ENCODE assay signal across 15 cellular contexts in the genomic region with DNA sequence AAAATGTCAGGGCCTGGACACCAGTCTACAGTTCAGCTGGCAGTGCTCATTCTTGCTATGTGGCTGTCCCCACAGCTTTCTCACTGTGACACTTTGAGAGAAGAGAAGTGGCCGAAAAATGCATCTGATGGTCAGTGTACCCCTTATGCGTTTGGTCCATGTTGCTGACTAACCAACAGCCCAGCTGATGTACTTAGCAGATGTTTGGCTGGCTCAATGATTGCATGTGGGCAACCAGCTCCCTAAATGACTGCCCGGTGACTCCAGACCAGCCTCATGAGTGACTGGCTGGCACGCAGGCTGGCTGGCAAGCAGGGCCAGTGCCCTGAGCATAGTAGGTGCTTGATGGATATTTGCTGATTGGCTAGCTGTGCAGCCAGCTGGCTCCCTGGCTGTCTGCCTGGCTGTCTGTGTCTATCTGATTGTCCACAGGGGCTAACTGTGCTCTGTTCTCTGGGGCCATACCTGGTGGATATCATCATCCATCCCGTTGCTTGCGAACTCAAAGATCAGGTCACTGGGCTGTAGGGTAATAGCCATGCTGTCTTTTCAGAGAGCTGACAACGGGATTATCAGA. TPM values are rescaled to one million over a fixed set of nuclear protein-coding genes. Genes with fewer than 3 reads are reported as not detected.
DNase-seq lines count a peak whose midpoint lies in the region; ATAC-seq and TF ChIP-seq lines count a peak whose summit lies in the region.
"Had no signal": no experiment of that assay in that cellular context is flagged by ENCODE, and none has a peak within 500 bp of the region (broad histone marks: within the 10 kb centered on the region; RNA-seq: fewer than 3 reads in every experiment).

No MANE protein-coding gene starts in this region.

- H3K9me2 ChIP-seq in OCI-LY1 (ENCODE audit: low read depth, low read length) = no peaks in the 10 kb centered on the region

- peaks cover 10% of the 10 kb centered on the region for H3K36me3 Mint-ChIP-seq in activated naive CD4-positive, alpha-beta T cell treated with anti-CD3 and anti-CD28 coated beads, Interleukin-2, amount 10 ng/mL, durations not matched to agents 7 days and 5 days
- peaks cover 39% of the 10 kb centered on the region for H3K36me3 Mint-ChIP-seq in effector memory CD8-positive, alpha-beta T cell (ENCODE audit: insufficient read depth)
- no peaks in the 10 kb centered on the region for H3K36me3 Mint-ChIP-seq in glutamatergic neuron (ENCODE audit: unreplicated experiment)

- H3K9ac ChIP-seq in OCI-LY1 (ENCODE audit: low read length) (no peak overlapping the region), subcutaneous abdominal adipose tissue (ENCODE audit: low read length in 5 of 5) (no peak overlapping the region)

- CTCF ChIA-PET in activated naive CD4-positive, alpha-beta T cell treated with anti-CD3 and anti-CD28 coated beads, Interleukin-2, amount 10 ng/mL, durations not matched to agents 7 days and 5 days (lab: Charles Lee) = interaction anchor here (1.1 to 4.5 kb wide), 9 partner anchors 17 to 112 kb away, joined by 3 to 68 read pairs (median 5); no protein-coding TSS in a partner anchor

- no peak overlapping the region for H3K4me3 Mint-ChIP-seq in activated naive CD4-positive, alpha-beta T cell treated with anti-CD3 and anti-CD28 coated beads, Interleukin-2, amount 10 ng/mL, durations not matched to agents 7 days and 5 days
- peak overlapping the region; percentile 81 to 88 for H3K4me3 Mint-ChIP-seq in effector memory CD8-positive, alpha-beta T cell
- H3K4me3 Mint-ChIP-seq in glutamatergic neuron (ENCODE audit: unreplicated experiment) = no peak overlapping the region

- ATAC-seq in effector memory CD8-positive, alpha-beta T cell (replicated peaks) = no peak
- no peak for ATAC-seq in HG02678 (IDR thresholded peaks at IDR 0.05; ENCODE audit: unreplicated experiment)
- ATAC-seq: stimulated activated naive CD8-positive, alpha-beta T cell treated with anti-CD3 and anti-CD28 coated beads, Interleukin-15, amount 100 ng/mL, for 72 hours had no signal

- H3K27ac ChIP-seq in OCI-LY1 (ENCODE audit: low read depth, low read length, poor library complexity, severe bottlenecking) = peak overlapping the region; percentile 98
- peak overlapping the region; percentile 70 for H3K27ac ChIP-seq in subcutaneous abdominal adipose tissue (ENCODE audit: low read depth, low read length)
- H3K27ac ChIP-seq: foreskin keratinocyte had no signal

- no peaks in the 10 kb centered on the region for H4K20me1 ChIP-seq in OCI-LY1 (ENCODE audit: insufficient read depth, low read length)

- peaks cover 43% of the 10 kb centered on the region for H3K4me1 ChIP-seq in OCI-LY1 (ENCODE audit: insufficient read depth, low read length, severe bottlenecking)
- peaks cover 2 to 52% (median 31%) of the 10 kb centered on the region in 5 donors for H3K4me1 ChIP-seq in subcutaneous abdominal adipose tissue (ENCODE audit: control insufficient read depth in 5 of 5, insufficient read depth in 5 of 5, low read length in 5 of 5)
- H3K4me1 ChIP-seq: foreskin keratinocyte had no signal

- H3K4me2 ChIP-seq in OCI-LY1 (ENCODE audit: low read length) = no peak overlapping the region

- H3K4me3 ChIP-seq in OCI-LY1 (ENCODE audit: low read depth, low read length, poor library complexity, severe bottlenecking) (no peak overlapping the region), subcutaneous abdominal adipose tissue (ENCODE audit: low read depth in 1 of 5, low read length in 5 of 5) (no peak overlapping the region)

- H3K27ac Mint-ChIP-seq in activated naive CD4-positive, alpha-beta T cell treated with anti-CD3 and anti-CD28 coated beads, Interleukin-2, amount 10 ng/mL, durations not matched to agents 7 days and 5 days = peak overlapping the region; percentile 14
- H3K27ac Mint-ChIP-seq in effector memory CD8-positive, alpha-beta T cell = peak overlapping the region in 1 of 2 donors; percentile 90
- no peak overlapping the region for H3K27ac Mint-ChIP-seq in glutamatergic neuron (ENCODE audit: unreplicated experiment)

- peaks cover 11% of the 10 kb centered on the region; the same call in 1 of the 2 replicates for H3K36me3 ChIP-seq in OCI-LY1 (ENCODE audit: insufficient read depth, low read length)
- peaks cover 0 to under 1% (median 0%) of the 10 kb centered on the region in 5 donors for H3K36me3 ChIP-seq in subcutaneous abdominal adipose tissue (ENCODE audit: control insufficient read depth in 5 of 5, insufficient read depth in 5 of 5, low read length in 5 of 5)

- no peak overlapping the region for H2AFZ ChIP-seq in OCI-LY1 (ENCODE audit: low read length)

- H3K27me3 Mint-ChIP-seq in activated naive CD4-positive, alpha-beta T cell treated with anti-CD3 and anti-CD28 coated beads, Interleukin-2, amount 10 ng/mL, durations not matched to agents 7 days and 5 days = no peaks in the 10 kb centered on the region
- no peaks in the 10 kb centered on the region for H3K27me3 Mint-ChIP-seq in effector memory CD8-positive, alpha-beta T cell
- H3K27me3 Mint-ChIP-seq in glutamatergic neuron (ENCODE audit: unreplicated experiment) = peaks cover 2% of the 10 kb centered on the region
- H3K27me3 Mint-ChIP-seq: stimulated activated naive CD8-positive, alpha-beta T cell treated with anti-CD3 and anti-CD28 coated beads, Interleukin-15, amount 100 ng/mL, for 72 hours had no signal

- H3K27me3 ChIP-seq in OCI-LY1 (ENCODE audit: insufficient read depth, low read length) (no peaks in the 10 kb centered on the region), subcutaneous abdominal adipose tissue (ENCODE audit: control insufficient read depth in 5 of 5, insufficient read depth in 4 of 5, low read length in 5 of 5) (peaks cover 0 to 13% (median 5%) of the 10 kb centered on the region in 5 donors)
- H3K27me3 ChIP-seq: foreskin keratinocyte had no signal

- no peaks in the 10 kb centered on the region for H3F3A ChIP-seq in OCI-LY1 (ENCODE audit: insufficient read depth, low read length)

- H3K4me1 Mint-ChIP-seq in activated naive CD4-positive, alpha-beta T cell treated with anti-CD3 and anti-CD28 coated beads, Interleukin-2, amount 10 ng/mL, durations not matched to agents 7 days and 5 days = peaks cover 60% of the 10 kb centered on the region
- peaks cover 21 to 41% of the 10 kb centered on the region in 2 donors for H3K4me1 Mint-ChIP-seq in effector memory CD8-positive, alpha-beta T cell (ENCODE audit: low read depth in 2 of 2)
- H3K4me1 Mint-ChIP-seq in glutamatergic neuron (ENCODE audit: low read depth, unreplicated experiment) = peaks cover 3% of the 10 kb centered on the region

- no peak for DNase-seq in activated naive CD4-positive, alpha-beta T cell treated with anti-CD3 and anti-CD28 coated beads, Interleukin-2, amount 10 ng/mL, durations not matched to agents 7 days and 5 days
- DNase-seq in activated naive CD4-positive, alpha-beta T cell treated with anti-CD3 and anti-CD28 coated beads, Interleukin-2, amount 50 U/mL, for 16 hours = no peak
- DNase-seq in effector memory CD8-positive, alpha-beta T cell = no peak
- DNase-seq in dermis blood vessel endothelial cell = no peak
- no peak for DNase-seq in glutamatergic neuron
- DNase-seq: activated CD8-positive, alpha-beta memory T cell treated with anti-CD3 and anti-CD28 coated beads for 24 hours; foreskin keratinocyte; left ventricle myocardium superior; NCI-H1694; NCI-H510A; PC-3; stimulated activated naive CD8-positive, alpha-beta T cell treated with anti-CD3 and anti-CD28 coated beads, Interleukin-15, amount 100 ng/mL, for 72 hours had no signal

- no peaks in the 10 kb centered on the region for H3K79me2 ChIP-seq in OCI-LY1 (ENCODE audit: insufficient read depth, low read length)

- TF ChIP-seq CTCF in OCI-LY1 (IDR thresholded peaks at IDR 0.05; ENCODE audit: low read length) (no peak), glutamatergic neuron (IDR thresholded peaks at IDR 0.05; ENCODE audit: partially characterized antibody, unreplicated experiment) (no peak)

- no peaks in the 10 kb centered on the region for H3K9me3 ChIP-seq in OCI-LY1 (ENCODE audit: low read length)
- H3K9me3 ChIP-seq in subcutaneous abdominal adipose tissue (ENCODE audit: control insufficient read depth in 5 of 5, low read length in 5 of 5) = no peaks in the 10 kb centered on the region

- H3K9me3 Mint-ChIP-seq in activated naive CD4-positive, alpha-beta T cell treated with anti-CD3 and anti-CD28 coated beads, Interleukin-2, amount 10 ng/mL, durations not matched to agents 7 days and 5 days = no peaks in the 10 kb centered on the region
- H3K9me3 Mint-ChIP-seq in effector memory CD8-positive, alpha-beta T cell = no peaks in the 10 kb centered on the region
- peaks cover 1% of the 10 kb centered on the region for H3K9me3 Mint-ChIP-seq in glutamatergic neuron (ENCODE audit: unreplicated experiment)
- H3K9me3 Mint-ChIP-seq: stimulated activated naive CD8-positive, alpha-beta T cell treated with anti-CD3 and anti-CD28 coated beads, Interleukin-15, amount 100 ng/mL, for 72 hours had no signal

RNA-seq across cellular contexts. Expression of gene ELF4, which starts 29.4 kb away (rescaled TPM):
- 16.2 and 29.2 TPM in 2 replicates for total RNA-seq in dermis blood vessel endothelial cell
- total RNA-seq in glutamatergic neuron (ENCODE audit: unreplicated experiment) = 0.10 TPM

Comparison
In these comparisons a context has a peak if more than half of its experiments do, and no peak if none do; other contexts are left out.
1. H3K4me3 Mint-ChIP-seq: peak in effector memory CD8-positive, alpha-beta T cell (2 of 2); none in activated naive CD4-positive, alpha-beta T cell treated with anti-CD3 and anti-CD28 coated beads, Interleukin-2, amount 10 ng/mL, durations not matched to agents 7 days and 5 days (single experiment) and glutamatergic neuron (single experiment).
2. RNA of gene ELF4, which starts 29.4 kb away (total RNA-seq): 16.2 to 29.2 TPM in dermis blood vessel endothelial cell; 0.10 TPM in glutamatergic neuron (single experiment); every median in the first group is over 10 times any median in the second.